9 cellular contexts compared by ENCODE assay signal in the genomic region with DNA sequence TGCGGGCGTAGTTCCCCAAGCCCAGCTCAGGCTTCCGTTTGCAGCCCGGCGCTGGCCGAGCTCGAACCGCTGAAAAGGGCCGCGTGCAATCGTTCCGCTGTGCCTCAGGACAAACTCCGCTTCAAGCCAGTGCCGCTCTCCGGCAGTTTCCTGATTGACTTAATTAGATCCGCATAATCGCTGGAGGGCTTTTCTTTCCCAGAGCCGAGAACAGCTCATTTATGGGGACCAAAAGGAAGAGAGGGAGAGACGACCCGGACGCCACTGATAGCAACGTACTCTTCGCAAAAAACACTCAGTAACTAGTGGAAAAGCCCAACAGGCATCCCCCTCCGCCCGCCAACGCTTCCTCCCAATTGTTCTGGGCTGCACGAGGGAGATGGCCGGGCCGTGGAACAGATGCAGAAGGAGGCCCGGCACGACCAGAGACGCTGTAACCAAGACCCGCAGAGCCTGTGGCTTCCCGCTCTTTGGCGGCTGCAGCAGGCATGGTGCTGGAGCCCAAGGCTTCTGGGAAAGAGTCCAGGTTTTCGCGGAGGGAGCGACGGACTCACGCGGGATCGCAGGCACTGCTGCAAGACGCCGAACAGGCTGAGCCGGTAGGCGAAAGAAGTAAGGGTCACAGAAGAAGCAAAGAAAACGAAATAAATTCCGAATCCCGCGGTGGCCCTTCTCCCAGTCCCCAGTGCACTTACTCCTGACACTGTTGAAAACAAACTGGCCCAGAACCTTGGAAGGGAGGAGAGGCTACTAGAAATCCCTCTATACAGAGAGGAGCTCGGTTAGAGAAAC. TPM values are rescaled to one million over a fixed set of nuclear protein-coding genes. Genes with fewer than 3 reads are reported as not detected.
DNase-seq lines count a peak whose midpoint lies in the region; ATAC-seq, FAIRE-seq and TF ChIP-seq lines count a peak whose summit lies in the region.
"Had no signal": no experiment of that assay in that cellular context is flagged by ENCODE, and none has a peak within 500 bp of the region (broad histone marks: within the 10 kb centered on the region; RNA-seq: fewer than 3 reads in every experiment).

No MANE protein-coding gene starts in this region.

- intact Hi-C loops in Right ventricle myocardium superior (cut with DNase I) (loop anchor here (10.0 kb wide), 1 partner anchor 249 kb away; no protein-coding TSS in a partner anchor), cardiac septum (cut with DNase I) (loop anchor here (5.0 kb wide), 1 partner anchor 293 kb away; no protein-coding TSS in a partner anchor)

- peak; percentile 15 for ATAC-seq in Right ventricle myocardium superior (ENCODE audit: poor library complexity)
- ATAC-seq in HG02840 (IDR thresholded peaks at IDR 0.05; ENCODE audit: low FRiP score, unreplicated experiment), result no peak
- no peak for ATAC-seq in GM19455 (IDR thresholded peaks at IDR 0.05; ENCODE audit: unreplicated experiment)

- peak; percentile 1 for TF ChIP-seq CTCF in choroid plexus epithelial cell (conservative IDR thresholded peaks at IDR 0.05; ENCODE audit: low read depth, low read length)

- 1 to 2% methylated on average over 40 to 44 of the region's 51 CpGs for WGBS in mesodermal cell (ENCODE audit: insufficient coverage in 2 of 2), 2 experiments

- H3K27ac ChIP-seq in mesodermal cell (ENCODE audit: low read depth, low read length, severe bottlenecking), result no peak overlapping the region

- H3K36me3 ChIP-seq in mesodermal cell (ENCODE audit: control insufficient read depth, insufficient read depth, low read length), result no peaks in the 10 kb centered on the region

- H3K4me1 ChIP-seq in mesodermal cell (ENCODE audit: control insufficient read depth, insufficient read depth, low read length, poor library complexity, severe bottlenecking), result peaks cover 15% of the 10 kb centered on the region

- DNase-seq in Right ventricle myocardium superior (peak; percentile 77), cardiac septum (ENCODE audit: low spot score) (no peak), choroid plexus epithelial cell (ENCODE audit: low read depth) (peak; percentile 83), ureter (ENCODE audit: low spot score) (peak; percentile 67), frontal cortex (ENCODE audit: low spot score in 2 of 2) (no peak)

- H3K4me3 ChIP-seq in choroid plexus epithelial cell (ENCODE audit: low read depth, low read length) (peak overlapping the region; percentile 54), mesodermal cell (ENCODE audit: extremely low read depth, insufficient read depth, low read length, poor library complexity, severe bottlenecking) (peak overlapping the region; percentile 14)

- no peak for FAIRE-seq in frontal cortex (lab: Jason Lieb, UNC)

- H3K9me3 ChIP-seq in mesodermal cell (ENCODE audit: control insufficient read depth, low read length), result no peaks in the 10 kb centered on the region

RNA-seq across cellular contexts. Expression of gene FOXD2, which starts 3.6 kb away (rescaled TPM):
- total RNA-seq in Right ventricle myocardium superior, result not detected
- total RNA-seq in cardiac septum, result 0.08 TPM
- 0.07 TPM for polyA plus RNA-seq in mesodermal cell (2013, experiment 1 of 2)
- polyA plus RNA-seq in mesodermal cell (2013, experiment 2 of 2), result 0.10 TPM
- 0.34 TPM for total RNA-seq in ureter
- under 0.01 TPM for total RNA-seq in frontal cortex

RNA-seq across cellular contexts. Expression of gene FOXE3, which starts 18.2 kb away (rescaled TPM):
- total RNA-seq in Right ventricle myocardium superior (not detected), cardiac septum (not detected), ureter (not detected), frontal cortex (not detected)
- polyA plus RNA-seq in mesodermal cell (2013, experiment 1 of 2), result 0.74 TPM
- polyA plus RNA-seq in mesodermal cell (2013, experiment 2 of 2), result 0.66 TPM
- polyA plus RNA-seq: esophagus had no signal

Comparison
In these comparisons a context has a peak if more than half of its experiments do, and no peak if none do; other contexts are left out.
1. DNase-seq: peak in Right ventricle myocardium superior (single experiment), choroid plexus epithelial cell (single experiment) and ureter (single experiment); none in cardiac septum (single experiment) and frontal cortex (0 of 2).